ENCODE assay signal across 29 cellular contexts in genomic region chr17:71283486-71283885, GRCh38.
"Had no signal": no experiment of that assay in that cellular context is flagged by ENCODE, and none has a peak within 500 bp of the region (broad histone marks: within the 10 kb centered on the region; RNA-seq: fewer than 3 reads in every experiment).

No MANE protein-coding gene starts in this region.

- H3K27ac ChIP-seq: colonic mucosa, coronary artery, dorsolateral prefrontal cortex, epithelial cell of prostate, esophagus muscularis mucosa, esophagus squamous epithelium, foreskin keratinocyte, gastrocnemius medialis, gastroesophageal sphincter, heart left ventricle, heart right ventricle had no signal

- H3K9me3 ChIP-seq: colonic mucosa, esophagus muscularis mucosa, esophagus squamous epithelium, gastrocnemius medialis, gastroesophageal sphincter, heart left ventricle had no signal

- H3K9me3 Mint-ChIP-seq: endodermal cell had no signal

- H3K27me3 ChIP-seq: colonic mucosa, esophagus muscularis mucosa, esophagus squamous epithelium, foreskin keratinocyte, gastrocnemius medialis had no signal

- H3K27ac Mint-ChIP-seq: dendritic cell treated with granulocyte-macrophage colony-stimulating factor and Interleukin-4, amounts not matched to agents 40 ng/mL and 50 ng/mL, for 4 days; effector memory CD8-positive, alpha-beta T cell; endodermal cell had no signal

- H3K27me3 Mint-ChIP-seq: dendritic cell treated with granulocyte-macrophage colony-stimulating factor and Interleukin-4, amounts not matched to agents 40 ng/mL and 50 ng/mL, for 4 days; effector memory CD8-positive, alpha-beta T cell had no signal

- H3K36me3 ChIP-seq: colonic mucosa, esophagus muscularis mucosa, esophagus squamous epithelium, gastrocnemius medialis, gastroesophageal sphincter, heart left ventricle, heart right ventricle had no signal

- FAIRE-seq: colon, endometrium, endothelial cell of umbilical vein, frontal cortex had no signal

- H3K4me3 Mint-ChIP-seq: dendritic cell treated with granulocyte-macrophage colony-stimulating factor and Interleukin-4, amounts not matched to agents 40 ng/mL and 50 ng/mL, for 4 days; effector memory CD8-positive, alpha-beta T cell; endodermal cell had no signal

- ATAC-seq: effector memory CD8-positive, alpha-beta T cell; esophagus mucosa; foreskin keratinocyte; gastrocnemius medialis; gastroesophageal sphincter; heart left ventricle; heart right ventricle had no signal

- DNase-seq: colonic mucosa; cortex of kidney; dermis blood vessel endothelial cell; dorsolateral prefrontal cortex; effector CD4-positive, alpha-beta T cell; effector CD8-positive, alpha-beta T cell; effector memory CD4-positive, alpha-beta T cell; effector memory CD8-positive, alpha-beta T cell; endodermal cell; erythroblast; esophagus squamous epithelium; foreskin fibroblast; foreskin keratinocyte; foreskin melanocyte; gastrocnemius medialis; glutamatergic neuron; head of caudate nucleus; heart left ventricle; heart right ventricle had no signal

- H3K4me1 ChIP-seq: colonic mucosa, esophagus muscularis mucosa, foreskin keratinocyte, gastroesophageal sphincter, heart left ventricle, heart right ventricle had no signal

- H3K4me3 ChIP-seq: colonic mucosa, coronary artery, dorsolateral prefrontal cortex, esophagus muscularis mucosa, esophagus squamous epithelium, gastrocnemius medialis, gastroesophageal sphincter, heart left ventricle, heart right ventricle had no signal
